ENCODE assay signal across 1 cellular context in the genomic region with DNA sequence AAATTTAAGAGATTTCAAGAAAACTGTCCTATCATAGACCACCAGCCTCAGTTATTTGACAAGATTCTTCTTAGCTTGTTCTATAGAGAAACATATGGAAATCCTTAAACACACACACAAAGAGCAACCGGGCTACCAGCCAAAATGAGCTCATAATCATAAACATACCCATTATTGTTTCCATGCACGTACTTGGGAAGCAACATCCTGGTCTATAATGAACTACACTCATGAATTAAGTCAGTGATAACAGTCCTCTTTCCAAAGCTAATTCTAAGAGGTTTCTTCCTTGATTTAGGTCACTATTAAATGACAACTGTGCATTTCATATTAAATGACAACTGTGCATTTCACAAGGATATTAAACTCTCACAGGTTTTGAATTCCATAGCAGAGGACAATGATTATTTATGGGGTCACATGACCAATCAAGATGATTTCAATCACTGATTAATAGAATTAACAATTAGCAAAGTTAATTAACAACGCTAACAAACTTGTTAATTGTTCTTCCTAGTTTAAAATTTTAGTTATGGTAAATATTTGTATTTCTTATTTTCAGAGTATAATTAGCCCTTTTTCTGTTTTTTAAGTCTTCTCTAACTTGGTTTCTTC.
TF ChIP-seq lines count a peak whose summit lies in the region.

No MANE protein-coding gene starts in this region.

TF ChIP-seq in Ishikawa, 13 proteins besides CTCF, POLR2A, EP300 and RAD21 (continued from another document):
- TF ChIP-seq YY1 (IDR thresholded peaks at IDR 0.05; ENCODE audit: low read depth) (no peak), CREB1 (IDR thresholded peaks at IDR 0.05; ENCODE audit: low read depth) (no peak)
